Comparison of ENCODE assay signal across 8 cellular contexts in genomic region chr6:33147807-33148666, GRCh38. TPM values are rescaled to one million over a fixed set of nuclear protein-coding genes. Genes with fewer than 3 reads are reported as not detected.
DNase-seq lines count a peak whose midpoint lies in the region; ATAC-seq and TF ChIP-seq lines count a peak whose summit lies in the region.

No MANE protein-coding gene starts in this region.

- H3K4me1 Mint-ChIP-seq in osteocyte (ENCODE audit: unreplicated experiment): no peaks in the 10 kb centered on the region
- no peaks in the 10 kb centered on the region for H3K4me1 Mint-ChIP-seq in activated T-cell treated with anti-CD3 and anti-CD28 coated beads, Interleukin-2, amount 50 U/mL, for 4 hours (ENCODE audit: low read depth)

- no peak overlapping the region for H3K4me3 Mint-ChIP-seq in osteocyte (ENCODE audit: unreplicated experiment)
- no peak overlapping the region for H3K4me3 Mint-ChIP-seq in activated T-cell treated with anti-CD3 and anti-CD28 coated beads, Interleukin-2, amount 50 U/mL, for 4 hours

- DNase-seq in ACHN (peak; percentile 59), NCI-H82 treated with DMSO at 0.1 percent for 48 hours (lab: John Stamatoyannopoulos, UW; ENCODE audit: unreplicated experiment) (peak; percentile 26), epidermal melanocyte (ENCODE audit: insufficient read length, low spot score) (peak; percentile 49), osteocyte (ENCODE audit: extremely low spot score, unreplicated experiment) (no peak)
- DNase-seq in activated T-cell treated with anti-CD3 and anti-CD28 coated beads, Interleukin-2, amount 50 U/mL, for 4 hours: no peak

- peaks cover 12% of the 10 kb centered on the region for H3K9me3 Mint-ChIP-seq in osteocyte (ENCODE audit: unreplicated experiment)
- peaks cover 11% of the 10 kb centered on the region for H3K9me3 Mint-ChIP-seq in activated T-cell treated with anti-CD3 and anti-CD28 coated beads, Interleukin-2, amount 50 U/mL, for 4 hours

- peaks cover 50% of the 10 kb centered on the region for H3K27me3 Mint-ChIP-seq in osteocyte (ENCODE audit: unreplicated experiment)
- peaks cover 21% of the 10 kb centered on the region for H3K27me3 Mint-ChIP-seq in activated T-cell treated with anti-CD3 and anti-CD28 coated beads, Interleukin-2, amount 50 U/mL, for 4 hours (ENCODE audit: low read depth)

- in situ Hi-C loops in ACHN (cut with HindIII; ENCODE audit: low pct_ligation_motif_present, low pct_unique_long_range_greater_than_20kb, low sequenced_read_pairs): no loop called here

- TF ChIP-seq CTCF in GM12874 (IDR thresholded peaks at IDR 0.05; ENCODE audit: insufficient read depth, low read depth, low read length) (peak; percentile 65), osteocyte (IDR thresholded peaks at IDR 0.05) (peak; percentile 82)

- no peak overlapping the region for H3K27ac Mint-ChIP-seq in osteocyte (ENCODE audit: unreplicated experiment)

- no peak for ATAC-seq in HG03135 (IDR thresholded peaks at IDR 0.05; ENCODE audit: unreplicated experiment)
- no peak for ATAC-seq in activated T-cell treated with anti-CD3 and anti-CD28 coated beads, Interleukin-2, amount 50 U/mL, for 4 hours
- no peak for ATAC-seq in HG03460 (IDR thresholded peaks at IDR 0.05; ENCODE audit: unreplicated experiment)

- H3K36me3 Mint-ChIP-seq in osteocyte (ENCODE audit: unreplicated experiment): no peaks in the 10 kb centered on the region
- H3K36me3 Mint-ChIP-seq in activated T-cell treated with anti-CD3 and anti-CD28 coated beads, Interleukin-2, amount 50 U/mL, for 4 hours (ENCODE audit: insufficient read depth): no peaks in the 10 kb centered on the region

RNA-seq across cellular contexts. Expression of gene COL11A2, which starts 44.2 kb away (rescaled TPM):
- total RNA-seq in osteocyte: 2.7 and 3.3 TPM in 2 replicates
- total RNA-seq in activated T-cell treated with anti-CD3 and anti-CD28 coated beads, Interleukin-2, amount 50 U/mL, for 4 hours: under 1 TPM; 0.48 to 0.98 (median 0.60) TPM

RNA-seq across cellular contexts. Expression of gene RXRB, which starts 52.4 kb away (rescaled TPM):
- 53.1 and 58.3 TPM in 2 replicates for total RNA-seq in osteocyte
- 10 to 100 TPM; 55.2 to 62.3 (median 60.8) TPM for total RNA-seq in activated T-cell treated with anti-CD3 and anti-CD28 coated beads, Interleukin-2, amount 50 U/mL, for 4 hours

RNA-seq across cellular contexts. Expression of gene SLC39A7, which starts 52.6 kb away (rescaled TPM):
- total RNA-seq in osteocyte: 201 and 209 TPM in 2 replicates
- total RNA-seq in activated T-cell treated with anti-CD3 and anti-CD28 coated beads, Interleukin-2, amount 50 U/mL, for 4 hours: 10 to 100 TPM; 68.7 to 78.3 (median 72.1) TPM

RNA-seq across cellular contexts. Expression of gene HSD17B8, which starts 56.4 kb away (rescaled TPM):
- 2.4 and 3.5 TPM in 2 replicates for total RNA-seq in osteocyte
- total RNA-seq in activated T-cell treated with anti-CD3 and anti-CD28 coated beads, Interleukin-2, amount 50 U/mL, for 4 hours: 10 to 100 TPM; 11.7 to 20.1 (median 19.4) TPM

Comparison
In these comparisons a context has a peak if more than half of its experiments do, and no peak if none do; other contexts are left out.
1. DNase-seq: peak in ACHN (single experiment), NCI-H82 treated with DMSO at 0.1 percent for 48 hours (single experiment) and epidermal melanocyte (single experiment); none in osteocyte (single experiment) and activated T-cell treated with anti-CD3 and anti-CD28 coated beads, Interleukin-2, amount 50 U/mL, for 4 hours (single experiment).